ENCODE assay signal across 3 cellular contexts in genomic region chr1:157920748-157921147, GRCh38.
"Had no signal": no experiment of that assay in that cellular context is flagged by ENCODE, and none has a peak within 500 bp of the region (broad histone marks: within the 10 kb centered on the region; RNA-seq: fewer than 3 reads in every experiment).

No MANE protein-coding gene starts in this region.

- ATAC-seq: GM12878 had no signal

- DNase-seq: GDM1, GF-D8 had no signal

- H3K4me3 ChIP-seq: GM12878 had no signal
